Comparison of ENCODE assay signal across 1 cellular context in the genomic region with DNA sequence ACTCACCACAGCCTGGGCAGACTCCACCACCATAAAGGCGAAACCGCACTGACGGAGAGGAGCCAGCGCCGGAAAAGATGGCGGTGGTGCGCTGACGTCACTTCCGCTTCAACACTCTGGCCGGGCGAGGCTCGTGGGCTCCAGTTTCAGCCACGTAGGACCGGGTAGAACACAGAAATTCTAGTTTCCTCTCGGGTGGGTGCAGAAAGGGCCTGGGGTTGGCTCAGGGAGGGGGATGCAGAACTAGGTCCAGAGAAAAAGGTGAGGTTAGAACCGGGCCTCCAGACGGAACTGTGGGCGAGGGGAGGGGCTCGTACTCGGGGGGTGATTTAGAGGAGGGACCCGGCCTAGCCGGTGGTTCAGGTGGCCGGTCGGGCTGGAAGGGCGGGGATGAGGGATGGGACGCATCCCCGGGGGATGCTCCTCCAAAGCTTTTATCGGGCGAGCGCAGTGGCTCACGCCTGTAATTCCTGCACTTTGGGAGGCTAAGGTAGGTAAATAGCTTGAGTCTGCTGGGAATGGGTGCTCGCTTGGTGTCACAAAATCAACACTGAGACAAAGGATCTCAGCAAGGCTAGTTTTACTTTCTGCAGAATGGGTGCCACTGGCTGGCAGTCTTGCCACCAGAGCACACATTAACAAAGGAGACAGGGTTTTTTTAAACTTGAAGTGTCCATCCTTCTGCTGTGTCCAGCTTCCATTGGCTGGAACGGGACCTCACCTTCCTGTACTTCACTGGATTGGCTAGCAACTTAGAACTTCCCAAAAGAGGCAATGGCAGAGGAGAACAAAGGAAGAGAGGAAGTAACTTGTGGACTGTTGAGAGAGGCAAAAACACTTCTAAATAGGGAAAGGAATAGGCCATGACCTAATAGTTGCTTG.
A peak's percentile ranks its signal among the peaks of the same experiment; 100 is the strongest.
TF ChIP-seq lines count a peak whose summit lies in the region.

ZNF561 (minus strand) TSS at position 77 of the 882 bp plus-strand sequence. CDS start 1,776 bp downstream, outside the sequence.

TF ChIP-seq in GM23338, 12 proteins besides CTCF, POLR2A, EP300 and RAD21 (continued from another document):
- no peak for TF ChIP-seq ZNF462 (CRISPR knock-in tag; IDR thresholded peaks at IDR 0.05)
- TF ChIP-seq ZNF114 (CRISPR knock-in tag; IDR thresholded peaks at IDR 0.05) = no peak
- no peak for TF ChIP-seq EZH2 (IDR thresholded peaks at IDR 0.05; ENCODE audit: low read depth, unreplicated experiment)
- TF ChIP-seq, protein P1, sequence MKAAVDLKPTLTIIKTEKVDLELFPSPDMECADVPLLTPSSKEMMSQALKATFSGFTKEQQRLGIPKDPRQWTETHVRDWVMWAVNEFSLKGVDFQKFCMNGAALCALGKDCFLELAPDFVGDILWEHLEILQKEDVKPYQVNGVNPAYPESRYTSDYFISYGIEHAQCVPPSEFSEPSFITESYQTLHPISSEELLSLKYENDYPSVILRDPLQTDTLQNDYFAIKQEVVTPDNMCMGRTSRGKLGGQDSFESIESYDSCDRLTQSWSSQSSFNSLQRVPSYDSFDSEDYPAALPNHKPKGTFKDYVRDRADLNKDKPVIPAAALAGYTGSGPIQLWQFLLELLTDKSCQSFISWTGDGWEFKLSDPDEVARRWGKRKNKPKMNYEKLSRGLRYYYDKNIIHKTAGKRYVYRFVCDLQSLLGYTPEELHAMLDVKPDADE (IDR thresholded peaks at IDR 0.05) = peak; percentile 74
- TF ChIP-seq POLR2AphosphoS5 (IDR thresholded peaks at IDR 0.05; ENCODE audit: low read depth) = peak; percentile 69
- TF ChIP-seq STAT1 (IDR thresholded peaks at IDR 0.05; ENCODE audit: unreplicated experiment) = no peak
